16 cellular contexts compared by ENCODE assay signal in the genomic region with DNA sequence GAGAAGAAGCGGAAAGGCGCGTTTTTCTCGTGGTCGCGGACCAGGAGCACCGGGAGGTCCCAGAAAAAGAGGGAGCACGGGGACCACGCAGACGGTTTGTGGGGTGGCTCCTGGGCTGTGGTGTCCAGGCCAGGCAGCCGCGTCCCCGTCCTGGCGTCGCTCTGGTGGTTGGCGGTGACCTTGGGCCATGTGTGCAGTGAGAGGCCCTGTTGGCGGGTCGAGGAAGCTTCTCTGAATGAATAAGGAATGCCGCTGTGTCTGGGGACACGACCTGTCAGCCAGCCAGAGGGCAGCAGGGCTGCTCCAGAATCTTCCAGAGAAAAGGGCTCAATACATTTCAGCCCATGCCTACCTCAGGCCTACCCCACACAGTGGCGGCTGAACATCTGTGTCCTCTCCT. TPM values are rescaled to one million over a fixed set of nuclear protein-coding genes. Genes with fewer than 3 reads are reported as not detected.
A peak's percentile ranks its signal among the peaks of the same experiment; 100 is the strongest.
DNase-seq lines count a peak whose midpoint lies in the region; ATAC-seq, FAIRE-seq and TF ChIP-seq lines count a peak whose summit lies in the region.
"Had no signal": no experiment of that assay in that cellular context is flagged by ENCODE, and none has a peak within 500 bp of the region (broad histone marks: within the 10 kb centered on the region; RNA-seq: fewer than 3 reads in every experiment).

No MANE protein-coding gene starts in this region.

- H3K4me3 Mint-ChIP-seq in activated CD8-positive, alpha-beta memory T cell treated with anti-CD3 and anti-CD28 coated beads, Interleukin-2, amount 10 ng/mL, durations not matched to agents 7 days and 5 days, result no peak overlapping the region

- no peaks in the 10 kb centered on the region for H3K4me1 ChIP-seq in kidney (ENCODE audit: control insufficient read depth in 1 of 2, insufficient read depth in 1 of 2, low read depth in 1 of 2, low read length in 2 of 2)

- no peaks in the 10 kb centered on the region for H3K27me3 Mint-ChIP-seq in activated CD8-positive, alpha-beta memory T cell treated with anti-CD3 and anti-CD28 coated beads, Interleukin-2, amount 10 ng/mL, durations not matched to agents 7 days and 5 days

- no peak overlapping the region for H3K9ac ChIP-seq in kidney (ENCODE audit: low read length in 2 of 2)

- ATAC-seq in sciatic nerve, result no peak
- no peak for ATAC-seq in activated CD8-positive, alpha-beta memory T cell treated with anti-CD3 and anti-CD28 coated beads, Interleukin-2, amount 10 ng/mL, durations not matched to agents 7 days and 5 days

- no peak overlapping the region for H3K27ac Mint-ChIP-seq in activated CD8-positive, alpha-beta memory T cell treated with anti-CD3 and anti-CD28 coated beads, Interleukin-2, amount 10 ng/mL, durations not matched to agents 7 days and 5 days

- CTCF ChIA-PET in activated CD8-positive, alpha-beta memory T cell treated with anti-CD3 and anti-CD28 coated beads, Interleukin-2, amount 10 ng/mL, durations not matched to agents 7 days and 5 days (lab: Charles Lee), result no interaction called here

- H3K36me3 Mint-ChIP-seq in activated CD8-positive, alpha-beta memory T cell treated with anti-CD3 and anti-CD28 coated beads, Interleukin-2, amount 10 ng/mL, durations not matched to agents 7 days and 5 days, result no peaks in the 10 kb centered on the region

- H3K9me3 Mint-ChIP-seq in activated CD8-positive, alpha-beta memory T cell treated with anti-CD3 and anti-CD28 coated beads, Interleukin-2, amount 10 ng/mL, durations not matched to agents 7 days and 5 days (ENCODE audit: low read depth), result no peaks in the 10 kb centered on the region

- DNase-seq in activated effector memory CD4-positive, alpha-beta T cell treated with anti-CD3 and anti-CD28 coated beads, Interleukin-2, amount 50 U/mL, for 16 hours, result peak; percentile 31
- no peak for DNase-seq in activated effector memory CD4-positive, alpha-beta T cell treated with Interleukin-2 at 50 U/mL for 16 hours
- DNase-seq in WERI-Rb-1, result peak; percentile 5
- DNase-seq in kidney, result peak; percentile 65
- DNase-seq in sciatic nerve (ENCODE audit: low spot score), result peak; percentile 49
- no peak for DNase-seq in HCEC 1CT
- DNase-seq in SIG-M5 treated with dmso at 0.1 percent for 504 hours (lab: John Stamatoyannopoulos, UW; ENCODE audit: unreplicated experiment), result no peak
- DNase-seq in activated CD8-positive, alpha-beta memory T cell treated with anti-CD3 and anti-CD28 coated beads, Interleukin-2, amount 10 ng/mL, durations not matched to agents 7 days and 5 days, result no peak
- DNase-seq: MV-4-11, NCI-H1417 treated with DMSO at 0.1 percent for 48 hours, NCI-H2081, NCI-H526 had no signal

- FAIRE-seq in kidney (lab: Jason Lieb, UNC), result no peak

- H3K4me3 ChIP-seq in WERI-Rb-1 (ENCODE audit: low read depth, low read length) (no peak overlapping the region), kidney (ENCODE audit: low read length in 2 of 2) (no peak overlapping the region)

- no peaks in the 10 kb centered on the region for H3K9me3 ChIP-seq in WERI-Rb-1 (ENCODE audit: severe bottlenecking)
- H3K9me3 ChIP-seq in kidney (ENCODE audit: control insufficient read depth in 1 of 2, low read length in 2 of 2), result no peaks in the 10 kb centered on the region

- intact Hi-C loops in kidney (cut with DNase I), result no loop called here
- intact Hi-C loops in sciatic nerve (cut with DNase I), result no loop called here

- H3K27ac ChIP-seq in WERI-Rb-1 (no peak overlapping the region), kidney (ENCODE audit: low read depth in 2 of 2, low read length in 2 of 2) (no peak overlapping the region)
- H3K27ac ChIP-seq: 22Rv1 had no signal

- no peaks in the 10 kb centered on the region for H3K27me3 ChIP-seq in WERI-Rb-1 (ENCODE audit: insufficient read depth, low read depth, severe bottlenecking)

- peaks cover 37% of the 10 kb centered on the region for H3K36me3 ChIP-seq in WERI-Rb-1
- H3K36me3 ChIP-seq in kidney (ENCODE audit: control insufficient read depth in 1 of 2, insufficient read depth in 2 of 2, low read length in 2 of 2), result peaks cover 10 to 23% of the 10 kb centered on the region in 2 donors

- TF ChIP-seq CTCF in WERI-Rb-1 (IDR thresholded peaks at IDR 0.05; ENCODE audit: low read depth, low read length), result no peak
- TF ChIP-seq CTCF in kidney (IDR thresholded peaks at IDR 0.05; ENCODE audit: borderline replicate concordance, extremely low read depth, insufficient read depth), result no peak

- H3K4me1 Mint-ChIP-seq in activated CD8-positive, alpha-beta memory T cell treated with anti-CD3 and anti-CD28 coated beads, Interleukin-2, amount 10 ng/mL, durations not matched to agents 7 days and 5 days, result no peaks in the 10 kb centered on the region

RNA-seq across cellular contexts. Expression of gene HGFAC, which starts 24.3 kb away (rescaled TPM):
- total RNA-seq in kidney, result 1.6 TPM
- 0.86 TPM for polyA plus RNA-seq in kidney (ENCODE audit: insufficient read depth, low read depth, low replicate concordance)
- total RNA-seq in sciatic nerve, result not detected
- total RNA-seq in activated CD8-positive, alpha-beta memory T cell treated with anti-CD3 and anti-CD28 coated beads, Interleukin-2, amount 10 ng/mL, durations not matched to agents 7 days and 5 days, result not detected
- total RNA-seq: Daoy, OCI-LY7 had no signal
- polyA plus RNA-seq: BJ had no signal

RNA-seq across cellular contexts. Expression of gene DOK7, which starts 45.7 kb away (rescaled TPM):
- total RNA-seq in kidney (7.0 TPM), sciatic nerve (not detected)
- polyA plus RNA-seq in kidney (ENCODE audit: insufficient read depth, low read depth, low replicate concordance), result 1.2 TPM
- total RNA-seq in activated CD8-positive, alpha-beta memory T cell treated with anti-CD3 and anti-CD28 coated beads, Interleukin-2, amount 10 ng/mL, durations not matched to agents 7 days and 5 days, result not detected
- polyA plus RNA-seq: BJ had no signal

Comparison
In these comparisons a context has a peak if more than half of its experiments do, and no peak if none do; other contexts are left out.
1. DNase-seq: peak in activated effector memory CD4-positive, alpha-beta T cell treated with anti-CD3 and anti-CD28 coated beads, Interleukin-2, amount 50 U/mL, for 16 hours (single experiment), WERI-Rb-1 (single experiment), kidney (single experiment) and sciatic nerve (single experiment); none in activated effector memory CD4-positive, alpha-beta T cell treated with Interleukin-2 at 50 U/mL for 16 hours (single experiment), HCEC 1CT (single experiment), SIG-M5 treated with dmso at 0.1 percent for 504 hours (single experiment) and activated CD8-positive, alpha-beta memory T cell treated with anti-CD3 and anti-CD28 coated beads, Interleukin-2, amount 10 ng/mL, durations not matched to agents 7 days and 5 days (single experiment).